ENCODE assay signal across 27 cellular contexts in the genomic region with DNA sequence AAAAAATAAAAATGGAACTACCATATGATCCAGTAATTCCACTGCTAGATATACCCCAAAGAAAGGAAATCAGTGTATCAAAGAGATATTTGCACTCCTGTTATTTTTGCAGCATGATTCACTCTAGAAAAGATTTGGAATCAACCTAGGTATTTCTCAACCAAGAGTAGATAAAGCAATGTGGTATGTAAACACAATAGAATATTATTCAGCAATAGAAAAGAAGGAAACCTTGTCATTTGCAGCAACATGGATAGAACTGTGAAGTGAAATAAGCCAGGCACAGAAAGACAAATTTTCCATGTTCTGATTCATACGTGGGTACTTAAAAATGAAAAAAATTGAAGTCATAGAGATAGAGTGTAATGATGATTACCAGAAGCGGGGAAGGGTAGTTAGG.
DNase-seq lines count a peak whose midpoint lies in the region; ATAC-seq, FAIRE-seq and TF ChIP-seq lines count a peak whose summit lies in the region.
"Had no signal": no experiment of that assay in that cellular context is flagged by ENCODE, and none has a peak within 500 bp of the region (broad histone marks: within the 10 kb centered on the region; RNA-seq: fewer than 3 reads in every experiment).

No MANE protein-coding gene starts in this region.

- H3K4me3 ChIP-seq in astrocyte (ENCODE audit: insufficient read depth, low read depth, low read length) (no peak overlapping the region), fibroblast of the aortic adventitia (ENCODE audit: low read depth, low read length) (no peak overlapping the region), foreskin fibroblast (ENCODE audit: low read depth in 1 of 2, low read length in 2 of 2) (no peak overlapping the region), endodermal cell (ENCODE audit: low read length) (no peak overlapping the region)
- H3K4me3 ChIP-seq: A549; BLaER1 treated with 17β-estradiol and CSF1 and Interleukin-3, amounts not matched to agents 10 nM and 100 nM had no signal

- no peak for FAIRE-seq in astrocyte (lab: Jason Lieb, UNC)
- FAIRE-seq: A549, G401.6, GM12891, GM19239 had no signal

- H3K36me3 ChIP-seq in astrocyte (ENCODE audit: insufficient read depth, low read length) = no peaks in the 10 kb centered on the region
- H3K36me3 ChIP-seq in endodermal cell (ENCODE audit: control insufficient read depth, insufficient read depth, low read length) = no peaks in the 10 kb centered on the region
- H3K36me3 ChIP-seq: BLaER1 treated with 17β-estradiol and CSF1 and Interleukin-3, amounts not matched to agents 10 nM and 100 nM had no signal

- no peaks in the 10 kb centered on the region for H3K27me3 Mint-ChIP-seq in astrocyte (ENCODE audit: low read depth, unreplicated experiment)
- H3K27me3 Mint-ChIP-seq in endodermal cell (ENCODE audit: insufficient read depth) = no peaks in the 10 kb centered on the region
- H3K27me3 Mint-ChIP-seq: B cell; CD4-positive, alpha-beta T cell had no signal

- H3K27ac Mint-ChIP-seq in astrocyte (ENCODE audit: unreplicated experiment) (no peak overlapping the region), endodermal cell (no peak overlapping the region)
- H3K27ac Mint-ChIP-seq: B cell; CD4-positive, alpha-beta T cell; CD8-positive, alpha-beta T cell had no signal

- H3K27me3 ChIP-seq in astrocyte (ENCODE audit: insufficient read depth, low read length) = no peaks in the 10 kb centered on the region
- no peaks in the 10 kb centered on the region for H3K27me3 ChIP-seq in endodermal cell (ENCODE audit: control insufficient read depth, insufficient read depth, low read length, poor library complexity, severe bottlenecking)
- H3K27me3 ChIP-seq: BLaER1 treated with 17β-estradiol and CSF1 and Interleukin-3, amounts not matched to agents 10 nM and 100 nM had no signal

- H3K36me3 Mint-ChIP-seq in astrocyte (ENCODE audit: low read depth, unreplicated experiment) = no peaks in the 10 kb centered on the region
- H3K36me3 Mint-ChIP-seq in endodermal cell (ENCODE audit: low read depth) = no peaks in the 10 kb centered on the region
- H3K36me3 Mint-ChIP-seq: CD8-positive, alpha-beta T cell had no signal

- H3K9me3 ChIP-seq in astrocyte (ENCODE audit: insufficient read depth, low read depth, low read length) (no peaks in the 10 kb centered on the region), endodermal cell (ENCODE audit: control insufficient read depth, low read length) (no peaks in the 10 kb centered on the region)
- H3K9me3 ChIP-seq: A549; BLaER1 treated with 17β-estradiol and CSF1 and Interleukin-3, amounts not matched to agents 10 nM and 100 nM had no signal

- TF ChIP-seq CTCF in VCaP (conservative IDR thresholded peaks at IDR 0.05) = no peak
- TF ChIP-seq CTCF in astrocyte (IDR thresholded peaks at IDR 0.05; ENCODE audit: insufficient read depth, low read depth, low read length) = no peak
- TF ChIP-seq CTCF in fibroblast of the aortic adventitia (IDR thresholded peaks at IDR 0.05; ENCODE audit: insufficient read depth, low read length) = no peak
- TF ChIP-seq CTCF in foreskin fibroblast (IDR thresholded peaks at IDR 0.05; ENCODE audit: low read depth, low read length) = no peak
- no peak for TF ChIP-seq CTCF in endodermal cell (conservative IDR thresholded peaks at IDR 0.05)

- H3K4me1 Mint-ChIP-seq in astrocyte (ENCODE audit: low read depth, unreplicated experiment) = no peaks in the 10 kb centered on the region
- H3K4me1 Mint-ChIP-seq in endodermal cell = no peaks in the 10 kb centered on the region
- H3K4me1 Mint-ChIP-seq: B cell had no signal

- H2AFZ ChIP-seq in astrocyte (ENCODE audit: low read depth, low read length) = no peak overlapping the region

- H3K79me2 ChIP-seq in astrocyte (ENCODE audit: insufficient read depth, low read length) = no peaks in the 10 kb centered on the region

- no peak overlapping the region for H3K4me3 Mint-ChIP-seq in astrocyte (ENCODE audit: unreplicated experiment)
- no peak overlapping the region for H3K4me3 Mint-ChIP-seq in endodermal cell
- H3K4me3 Mint-ChIP-seq: B cell; CD4-positive, alpha-beta T cell; CD8-positive, alpha-beta T cell had no signal

- 95 to 97% methylated on average over 2 of the region's 2 CpGs for WGBS in endodermal cell (ENCODE audit: insufficient coverage in 1 of 2, insufficient read length in 1 of 2), 2 experiments

- H3K9ac ChIP-seq in astrocyte (ENCODE audit: low read length) = no peak overlapping the region
- no peak overlapping the region for H3K9ac ChIP-seq in endodermal cell (ENCODE audit: extremely low read depth, low read length, poor library complexity, severe bottlenecking)
- H3K9ac ChIP-seq: BLaER1 treated with 17β-estradiol and CSF1 and Interleukin-3, amounts not matched to agents 10 nM and 100 nM had no signal

- DNase-seq in ELR (ENCODE audit: low read depth) = peak; percentile 1
- DNase-seq in astrocyte (ENCODE audit: low read depth) = peak; percentile 2
- peak; percentile 78 for DNase-seq in fibroblast of the aortic adventitia (ENCODE audit: low read depth)
- DNase-seq in foreskin fibroblast = no peak
- no peak for DNase-seq in endodermal cell
- no peak for DNase-seq in OCI-M1 (lab: John Stamatoyannopoulos, UW)
- DNase-seq: AML-193; CD4-positive, alpha-beta T cell; CD8-positive, alpha-beta T cell; COR-L47; DMS 273 treated with DMSO at 0.1 percent for 48 hours; DMS153; DMS53; DMS79; DND-41; EL; GF-D8 had no signal

- no peak for ATAC-seq in HG02870 (IDR thresholded peaks at IDR 0.05; ENCODE audit: unreplicated experiment)
- ATAC-seq: A549; CD8-positive, alpha-beta T cell had no signal

- no peaks in the 10 kb centered on the region for H4K20me1 ChIP-seq in astrocyte (ENCODE audit: insufficient read depth, low read length)
- H4K20me1 ChIP-seq: BLaER1 treated with 17β-estradiol and CSF1 and Interleukin-3, amounts not matched to agents 10 nM and 100 nM had no signal

- H3K4me1 ChIP-seq in astrocyte (ENCODE audit: insufficient read depth, low read length) = no peaks in the 10 kb centered on the region
- H3K4me1 ChIP-seq in endodermal cell (ENCODE audit: control insufficient read depth, insufficient read depth, low read length) = no peaks in the 10 kb centered on the region
- H3K4me1 ChIP-seq: A549; BLaER1 treated with 17β-estradiol and CSF1 and Interleukin-3, amounts not matched to agents 10 nM and 100 nM had no signal

- H3K4me2 ChIP-seq in astrocyte (ENCODE audit: low read length) = no peak overlapping the region
- H3K4me2 ChIP-seq: A549; BLaER1 treated with 17β-estradiol and CSF1 and Interleukin-3, amounts not matched to agents 10 nM and 100 nM had no signal

- H3K27ac ChIP-seq in VCaP (peak overlapping the region; percentile 88; the same call in 1 of the 2 replicates), astrocyte (ENCODE audit: low read depth, low read length) (no peak overlapping the region), endodermal cell (ENCODE audit: low read depth, low read length) (no peak overlapping the region)
- H3K27ac ChIP-seq: 22Rv1; A549; BLaER1 treated with 17β-estradiol and CSF1 and Interleukin-3, amounts not matched to agents 10 nM and 100 nM; C4-2B had no signal

- H3K9me3 Mint-ChIP-seq in astrocyte (ENCODE audit: unreplicated experiment) (no peaks in the 10 kb centered on the region), endodermal cell (no peaks in the 10 kb centered on the region)

Comparison
In these comparisons a context has a peak if more than half of its experiments do, and no peak if none do; other contexts are left out.
1. DNase-seq: peak in ELR (single experiment), astrocyte (single experiment) and fibroblast of the aortic adventitia (single experiment); none in foreskin fibroblast (0 of 2), endodermal cell (single experiment) and OCI-M1 (single experiment).